ENCODE assay signal across 30 cellular contexts in the genomic region with DNA sequence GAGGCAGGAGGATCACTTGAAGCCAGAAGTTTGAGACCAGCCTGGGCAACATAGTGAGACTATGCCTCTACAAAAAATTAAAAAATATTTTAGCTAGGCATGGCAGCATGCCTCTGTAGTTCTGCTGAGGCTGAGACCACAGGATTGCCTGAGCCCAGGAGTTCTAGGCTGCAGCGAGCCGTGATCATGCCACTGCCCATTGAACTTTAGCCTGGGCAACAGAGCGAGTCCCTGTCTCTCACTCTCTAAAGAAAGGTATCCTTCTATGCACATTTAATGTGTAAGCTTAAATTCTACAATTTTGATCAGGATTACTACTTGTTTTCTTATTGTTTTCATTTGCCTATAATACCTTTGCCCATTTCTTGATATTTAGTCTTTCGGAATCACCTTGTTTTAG.
"Had no signal": no experiment of that assay in that cellular context is flagged by ENCODE, and none has a peak within 500 bp of the region (broad histone marks: within the 10 kb centered on the region; RNA-seq: fewer than 3 reads in every experiment).

No MANE protein-coding gene starts in this region.

- FAIRE-seq: colon had no signal

- H3K4me1 ChIP-seq: adrenal gland, foreskin keratinocyte had no signal

- H3K4me3 ChIP-seq: adrenal gland, body of pancreas, esophagus muscularis mucosa, gastrocnemius medialis had no signal

- H3K27me3 ChIP-seq: adrenal gland, body of pancreas, esophagus muscularis mucosa, foreskin keratinocyte, gastrocnemius medialis had no signal

- H3K9me3 ChIP-seq: adrenal gland, body of pancreas, esophagus muscularis mucosa, gastrocnemius medialis had no signal

- DNase-seq: activated B cell treated with CpG ODN at 0.5 μM for 24 hours; activated CD4-positive, alpha-beta T cell treated with anti-CD3 and anti-CD28 coated beads for 48 hours; activated CD4-positive, alpha-beta T cell treated with anti-CD3 and anti-CD28 coated beads, Interleukin-2, amount 50 U/mL, for 1 hour; activated CD4-positive, alpha-beta T cell treated with anti-CD3 and anti-CD28 coated beads, Interleukin-2, amount 50 U/mL, for 48 hours; activated CD8-positive, alpha-beta memory T cell treated with anti-CD3 and anti-CD28 coated beads for 24 hours; activated CD8-positive, alpha-beta T cell treated with anti-CD3 and anti-CD28 coated beads for 36 hours; activated effector memory CD4-positive, alpha-beta T cell treated with anti-CD3 and anti-CD28 coated beads, Interleukin-2, amount 50 U/mL, for 16 hours; activated naive CD4-positive, alpha-beta T cell treated with anti-CD3 and anti-CD28 coated beads for 36 hours; activated naive CD8-positive, alpha-beta T cell treated with anti-CD3 and anti-CD28 coated beads for 36 hours; activated naive CD8-positive, alpha-beta T cell treated with anti-CD3 and anti-CD28 coated beads, Interleukin-2, amount 50 U/mL, for 24 hours; activated T-cell treated with anti-CD3 and anti-CD28 coated beads, Interleukin-2, amount 50 U/mL, for 4 hours; adrenal gland; amygdala; aorta; body of pancreas; caudate nucleus; cortex of kidney; dermis blood vessel endothelial cell; effector CD4-positive, alpha-beta T cell; effector memory CD8-positive, alpha-beta T cell; erythroblast; foreskin keratinocyte; gastrocnemius medialis; glutamatergic neuron; T-cell; T1000; WERI-Rb-1 had no signal

- ATAC-seq: activated CD4-positive, CD25-positive, alpha-beta regulatory T cell treated with anti-CD3 and anti-CD28 coated beads, Interleukin-2, amount 50 U/mL, for 24 hours; activated CD8-positive, alpha-beta T cell treated with anti-CD3 and anti-CD28 coated beads for 36 hours; activated naive CD8-positive, alpha-beta T cell treated with anti-CD3 and anti-CD28 coated beads, Interleukin-2, amount 50 U/mL, for 24 hours; activated T-cell treated with anti-CD3 and anti-CD28 coated beads, Interleukin-2, amount 50 U/mL, for 4 hours; body of pancreas; effector memory CD8-positive, alpha-beta T cell; foreskin keratinocyte; gastrocnemius medialis; T-cell had no signal

- H3K36me3 ChIP-seq: gastrocnemius medialis had no signal

- H3K27ac ChIP-seq: adrenal gland, body of pancreas, esophagus muscularis mucosa, foreskin keratinocyte, gastrocnemius medialis, WERI-Rb-1 had no signal
